Comparison of ENCODE assay signal across 11 cellular contexts in the genomic region with DNA sequence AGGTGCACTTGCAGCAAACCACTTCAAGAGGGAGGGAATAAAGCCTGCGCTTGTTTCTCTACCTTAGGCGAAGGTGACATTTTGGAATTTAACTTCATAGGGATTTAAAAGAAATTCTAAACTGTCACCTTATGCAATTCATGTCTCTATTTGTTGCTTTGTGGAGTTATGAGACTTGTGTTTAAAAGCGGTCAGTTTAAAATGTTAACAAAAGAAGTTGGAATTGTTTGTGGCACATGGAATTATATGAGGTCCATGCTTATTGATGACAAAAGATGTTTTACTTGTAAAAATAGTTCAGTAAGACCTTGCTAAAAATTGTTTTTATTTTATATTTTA. TPM values are rescaled to one million over a fixed set of nuclear protein-coding genes. Genes with fewer than 3 reads are reported as not detected.
DNase-seq lines count a peak whose midpoint lies in the region; ATAC-seq and TF ChIP-seq lines count a peak whose summit lies in the region.
"Had no signal": no experiment of that assay in that cellular context is flagged by ENCODE, and none has a peak within 500 bp of the region (broad histone marks: within the 10 kb centered on the region; RNA-seq: fewer than 3 reads in every experiment).

No MANE protein-coding gene starts in this region.

- H3K9me3 ChIP-seq in heart left ventricle (no peaks in the 10 kb centered on the region), body of pancreas (no peaks in the 10 kb centered on the region), mucosa of rectum (ENCODE audit: control insufficient read depth in 2 of 2, low read length in 2 of 2) (no peaks in the 10 kb centered on the region)

- H3K4me3 ChIP-seq in heart left ventricle (peak overlapping the region in 10 of 12 donors; percentile 38 to 65 (median 55)), body of pancreas (peak overlapping the region; percentile 40 to 84), mucosa of rectum (ENCODE audit: low read length in 2 of 2) (peak overlapping the region; percentile 81 to 83), urinary bladder (ENCODE audit: low read depth, low read length) (peak overlapping the region; percentile 32)
- H3K4me3 ChIP-seq: GM12878 had no signal

- no peak for TF ChIP-seq POLR2A in heart left ventricle (IDR thresholded peaks at IDR 0.05)
- no peak for TF ChIP-seq POLR2A in body of pancreas (IDR thresholded peaks at IDR 0.05)

- peak overlapping the region; percentile 77 to 92 for H3K9ac ChIP-seq in mucosa of rectum (ENCODE audit: low read depth in 1 of 2, low read length in 2 of 2)

- H3K27me3 ChIP-seq in heart left ventricle (peaks cover 44 to 95% (median 82%) of the 10 kb centered on the region in 9 donors), body of pancreas (no peaks in the 10 kb centered on the region), mucosa of rectum (ENCODE audit: control insufficient read depth in 2 of 2, insufficient read depth in 2 of 2, low read length in 2 of 2) (peaks cover 12 to 13% of the 10 kb centered on the region in 2 donors)

- H3K36me3 ChIP-seq in heart left ventricle = no peaks in the 10 kb centered on the region
- no peaks in the 10 kb centered on the region for H3K36me3 ChIP-seq in body of pancreas (replicated peaks in 1 of 2; ENCODE audit: insufficient read depth in 1 of 2, low read depth in 2 of 2)
- H3K36me3 ChIP-seq in mucosa of rectum (ENCODE audit: control insufficient read depth in 2 of 2, insufficient read depth in 2 of 2, low read length in 2 of 2) = peaks cover 4 to 8% of the 10 kb centered on the region in 2 donors
- no peaks in the 10 kb centered on the region for H3K36me3 ChIP-seq in urinary bladder (ENCODE audit: insufficient read depth)

- TF ChIP-seq CTCF in heart left ventricle (IDR thresholded peaks at IDR 0.05) (no peak), body of pancreas (IDR thresholded peaks at IDR 0.05) (no peak)

- intact Hi-C loops in heart left ventricle (cut with DNase I) = no loop called here
- intact Hi-C loops in cardiac septum (cut with DNase I) = loop anchor here (5.0 kb wide), 1 partner anchor 34 kb away; no protein-coding TSS in a partner anchor
- intact Hi-C loops in body of pancreas (cut with DNase I) = no loop called here

- H3K27ac ChIP-seq in heart left ventricle (peak overlapping the region in 2 of 12 donors; percentile 37 to 60), body of pancreas (peak overlapping the region; percentile 58 to 96 (median 96)), mucosa of rectum (ENCODE audit: low read depth in 2 of 2, low read length in 2 of 2) (peak overlapping the region; percentile 78 to 88), urinary bladder (ENCODE audit: low read depth) (no peak overlapping the region)

- DNase-seq in heart left ventricle (no peak), cardiac septum (ENCODE audit: low spot score) (no peak), body of pancreas (no peak)
- no peak for DNase-seq in stimulated activated CD4-positive, alpha-beta T cell treated with anti-CD3 and anti-CD28 coated beads, Interleukin-15, amount 100 ng/mL, for 24 hours
- DNase-seq: activated CD4-positive, CD25-positive, alpha-beta regulatory T cell treated with anti-CD3 and anti-CD28 coated beads, Interleukin-2, amount 50 U/mL, for 72 hours; head of caudate nucleus had no signal

- ATAC-seq in heart left ventricle = no peak
- ATAC-seq in body of pancreas = no peak
- ATAC-seq in HG03521 (IDR thresholded peaks at IDR 0.05; ENCODE audit: unreplicated experiment) = no peak
- no peak for ATAC-seq in GM21515 (IDR thresholded peaks at IDR 0.05; ENCODE audit: unreplicated experiment)
- ATAC-seq: GM12878 had no signal

- 16 to 25% (median 19%) methylated on average over 3 of the region's 3 CpGs for WGBS in heart left ventricle, 4 donors
- WGBS in body of pancreas, 2 donors = 3 to 11% methylated on average over 3 of the region's 3 CpGs
- 9% methylated on average over 3 of the region's 3 CpGs for WGBS in urinary bladder

- H3K4me1 ChIP-seq in heart left ventricle (peaks cover 0 to 44% (median 26%) of the 10 kb centered on the region in 12 donors), body of pancreas (peaks cover 34% of the 10 kb centered on the region), mucosa of rectum (ENCODE audit: control insufficient read depth in 2 of 2, insufficient read depth in 2 of 2, low read length in 2 of 2) (peaks cover 6 to 16% of the 10 kb centered on the region in 2 donors), urinary bladder (ENCODE audit: insufficient read depth) (no peaks in the 10 kb centered on the region)

RNA-seq across cellular contexts. Expression of gene NR5A2, which starts 15.8 kb away (rescaled TPM):
- total RNA-seq in heart left ventricle (1 to 10 TPM in 7 of 9 donors, under 1 TPM in 2; 0.44 to 2.7 (median 1.2) TPM), cardiac septum (0.89 TPM), body of pancreas (100 to 1,000 TPM in 1 of 2 donors, 10 to 100 TPM in 1; 98.3 to 202 TPM), urinary bladder (9.0 TPM)
- polyA plus RNA-seq in heart left ventricle (under 1 TPM; 0.30 to 0.69 TPM), urinary bladder (1.6 TPM)

Comparison
In these comparisons a context has a peak if more than half of its experiments do, and no peak if none do; other contexts are left out.
1. H3K4me3 ChIP-seq: peak in every context shown above with its lines; median percentile 82 in mucosa of rectum; 62 in body of pancreas; 55 in heart left ventricle; 32 in urinary bladder.